Comparison of ENCODE assay signal across 24 cellular contexts in genomic region chr2:137262600-137262999, GRCh38.
DNase-seq lines count a peak whose midpoint lies in the region; TF ChIP-seq lines count a peak whose summit lies in the region.
"Had no signal": no experiment of that assay in that cellular context is flagged by ENCODE, and none has a peak within 500 bp of the region (broad histone marks: within the 10 kb centered on the region; RNA-seq: fewer than 3 reads in every experiment).

No MANE protein-coding gene starts in this region.

- no peak overlapping the region for H3K4me3 ChIP-seq in neural progenitor cell
- no peak overlapping the region for H3K4me3 ChIP-seq in GM23248
- H3K4me3 ChIP-seq: MG63, prostate gland, sigmoid colon, upper lobe of right lung had no signal

- no peaks in the 10 kb centered on the region for H3F3A ChIP-seq in neural progenitor cell (ENCODE audit: low read depth)
- no peaks in the 10 kb centered on the region for H3F3A ChIP-seq in GM23248 (ENCODE audit: insufficient read depth)

- H2AFZ ChIP-seq in neural progenitor cell (replicated peaks) (no peak overlapping the region), GM23248 (no peak overlapping the region)

- H3K4me1 Mint-ChIP-seq in glutamatergic neuron (ENCODE audit: low read depth, unreplicated experiment) (peaks cover 25% of the 10 kb centered on the region), neural progenitor cell (peaks cover 5% of the 10 kb centered on the region)
- H3K4me1 Mint-ChIP-seq: activated naive CD4-positive, alpha-beta T cell treated with anti-CD3 and anti-CD28 coated beads, Interleukin-2, amount 10 ng/mL, durations not matched to agents 7 days and 5 days; memory B cell; stimulated activated memory B cell treated with anti-CD40 and anti-IgM and Interleukin-4, amounts not matched to agents 10 μg/mL and 1 μg/mL and 100 μg/mL, for 72 hours had no signal

- 5 to 9% methylated on average over 2 of the region's 2 CpGs for WGBS in GM23248 (ENCODE audit: low coverage in 1 of 2, low lambda C conversion rate in 2 of 2, missing lambda C conversion rate in 2 of 2), 2 experiments

- H3K27ac Mint-ChIP-seq in glutamatergic neuron (ENCODE audit: unreplicated experiment) (peak overlapping the region; percentile 86), neural progenitor cell (no peak overlapping the region)
- H3K27ac Mint-ChIP-seq: activated naive CD4-positive, alpha-beta T cell treated with anti-CD3 and anti-CD28 coated beads, Interleukin-2, amount 10 ng/mL, durations not matched to agents 7 days and 5 days; memory B cell; stimulated activated memory B cell treated with anti-CD40 and anti-IgM and Interleukin-4, amounts not matched to agents 10 μg/mL and 1 μg/mL and 100 μg/mL, for 72 hours had no signal

- H3K79me2 ChIP-seq in neural progenitor cell (ENCODE audit: low read depth) (no peaks in the 10 kb centered on the region), GM23248 (ENCODE audit: insufficient read depth) (no peaks in the 10 kb centered on the region)

- TF ChIP-seq CTCF in glutamatergic neuron (IDR thresholded peaks at IDR 0.05; ENCODE audit: partially characterized antibody, unreplicated experiment) = no peak
- no peak for TF ChIP-seq CTCF in neural progenitor cell (IDR thresholded peaks at IDR 0.05)

- H3K27me3 ChIP-seq in neural progenitor cell (no peaks in the 10 kb centered on the region), GM23248 (replicated peaks; ENCODE audit: insufficient read depth) (no peaks in the 10 kb centered on the region)
- H3K27me3 ChIP-seq: MG63, neutrophil, sigmoid colon, upper lobe of right lung had no signal

- H4K20me1 ChIP-seq in neural progenitor cell (ENCODE audit: low read depth) = no peaks in the 10 kb centered on the region
- no peaks in the 10 kb centered on the region for H4K20me1 ChIP-seq in GM23248 (ENCODE audit: insufficient read depth)

- H3K9me3 ChIP-seq in neural progenitor cell (ENCODE audit: low read depth) (no peaks in the 10 kb centered on the region), GM23248 (ENCODE audit: low read depth) (no peaks in the 10 kb centered on the region)
- H3K9me3 ChIP-seq: MG63, neutrophil, prostate gland, sigmoid colon, upper lobe of right lung had no signal

- DNase-seq in HS-27A (ENCODE audit: low read depth) (peak; percentile 56), NCI-H2171 treated with DMSO at 0.1 percent for 48 hours (lab: John Stamatoyannopoulos, UW) (peak; percentile 91), glutamatergic neuron (no peak), neural progenitor cell (ENCODE audit: low spot score) (peak; percentile 35), NCI-H510A (lab: John Stamatoyannopoulos, UW) (no peak), GDM1 (lab: John Stamatoyannopoulos, UW) (no peak), GM23248 (no peak)
- DNase-seq: activated CD4-positive, alpha-beta T cell treated with anti-CD3 and anti-CD28 coated beads, Interleukin-2, amount 50 U/mL, for 48 hours; activated CD8-positive, alpha-beta memory T cell treated with anti-CD3 and anti-CD28 coated beads, Interleukin-2, amount 50 U/mL, for 4 hours; activated naive CD4-positive, alpha-beta T cell treated with anti-CD3 and anti-CD28 coated beads, Interleukin-2, amount 10 ng/mL, durations not matched to agents 7 days and 5 days; amniotic stem cell; KBM-7; MG63; NCI-H2107; NCI-H774; sigmoid colon; stimulated activated CD4-positive, alpha-beta T cell treated with anti-CD3 and anti-CD28 coated beads, Interleukin-4, amount 100 ng/mL, for 4 hours; T-helper 1 cell; upper lobe of right lung had no signal

- H3K4me2 ChIP-seq in neural progenitor cell (peak overlapping the region; percentile 36), GM23248 (ENCODE audit: unreplicated experiment) (no peak overlapping the region)

- H3K36me3 ChIP-seq in neural progenitor cell (no peaks in the 10 kb centered on the region), GM23248 (ENCODE audit: low read depth) (no peaks in the 10 kb centered on the region)
- H3K36me3 ChIP-seq: MG63, neutrophil, prostate gland, sigmoid colon, upper lobe of right lung had no signal

- H3K27me3 Mint-ChIP-seq in glutamatergic neuron (ENCODE audit: unreplicated experiment) = no peaks in the 10 kb centered on the region
- no peaks in the 10 kb centered on the region for H3K27me3 Mint-ChIP-seq in neural progenitor cell (ENCODE audit: insufficient read depth, low read depth)
- H3K27me3 Mint-ChIP-seq: activated naive CD4-positive, alpha-beta T cell treated with anti-CD3 and anti-CD28 coated beads, Interleukin-2, amount 10 ng/mL, durations not matched to agents 7 days and 5 days; memory B cell; stimulated activated memory B cell treated with anti-CD40 and anti-IgM and Interleukin-4, amounts not matched to agents 10 μg/mL and 1 μg/mL and 100 μg/mL, for 72 hours had no signal

- H3K9ac ChIP-seq in neural progenitor cell (no peak overlapping the region), GM23248 (no peak overlapping the region)

- H3K9me3 Mint-ChIP-seq in glutamatergic neuron (ENCODE audit: unreplicated experiment) (peaks cover 6% of the 10 kb centered on the region), neural progenitor cell (peaks cover 2% of the 10 kb centered on the region)
- H3K9me3 Mint-ChIP-seq: stimulated activated memory B cell treated with anti-CD40 and anti-IgM and Interleukin-4, amounts not matched to agents 10 μg/mL and 1 μg/mL and 100 μg/mL, for 72 hours had no signal

- H3K4me3 Mint-ChIP-seq in glutamatergic neuron (ENCODE audit: unreplicated experiment) (peak overlapping the region; percentile 11), neural progenitor cell (no peak overlapping the region)
- H3K4me3 Mint-ChIP-seq: activated naive CD4-positive, alpha-beta T cell treated with anti-CD3 and anti-CD28 coated beads, Interleukin-2, amount 10 ng/mL, durations not matched to agents 7 days and 5 days; memory B cell; stimulated activated memory B cell treated with anti-CD40 and anti-IgM and Interleukin-4, amounts not matched to agents 10 μg/mL and 1 μg/mL and 100 μg/mL, for 72 hours had no signal

- H3K27ac ChIP-seq in neural progenitor cell (no peak overlapping the region), GM23248 (no peak overlapping the region)
- H3K27ac ChIP-seq: C4-2B, neutrophil, prostate gland, sigmoid colon, upper lobe of right lung had no signal

- in situ Hi-C loops in GM23248 (cut with MboI) = no loop called here

- H3K9me2 ChIP-seq in GM23248 (ENCODE audit: insufficient read depth) = no peaks in the 10 kb centered on the region

- H3K36me3 Mint-ChIP-seq in glutamatergic neuron (ENCODE audit: unreplicated experiment) (peaks cover 4% of the 10 kb centered on the region), neural progenitor cell (no peaks in the 10 kb centered on the region)
- H3K36me3 Mint-ChIP-seq: activated naive CD4-positive, alpha-beta T cell treated with anti-CD3 and anti-CD28 coated beads, Interleukin-2, amount 10 ng/mL, durations not matched to agents 7 days and 5 days; memory B cell; stimulated activated memory B cell treated with anti-CD40 and anti-IgM and Interleukin-4, amounts not matched to agents 10 μg/mL and 1 μg/mL and 100 μg/mL, for 72 hours had no signal

- H3K4me1 ChIP-seq in neural progenitor cell (no peaks in the 10 kb centered on the region), GM23248 (ENCODE audit: insufficient read depth) (no peaks in the 10 kb centered on the region)
- H3K4me1 ChIP-seq: prostate gland, sigmoid colon, upper lobe of right lung had no signal

Comparison
In these comparisons a context has a peak if more than half of its experiments do, and no peak if none do; other contexts are left out.
1. DNase-seq: peak in HS-27A (single experiment), NCI-H2171 treated with DMSO at 0.1 percent for 48 hours (single experiment) and neural progenitor cell (single experiment); none in glutamatergic neuron (single experiment), NCI-H510A (single experiment), GDM1 (single experiment) and GM23248 (single experiment).